In genomic region chr15:77817434-77817833, GRCh38 we compare ENCODE assay signal across 24 cellular contexts.
"Had no signal": no experiment of that assay in that cellular context is flagged by ENCODE, and none has a peak within 500 bp of the region (broad histone marks: within the 10 kb centered on the region; RNA-seq: fewer than 3 reads in every experiment).

No MANE protein-coding gene starts in this region.

- ATAC-seq: activated CD8-positive, alpha-beta memory T cell treated with anti-CD3 and anti-CD28 coated beads, Interleukin-2, amount 10 ng/mL, durations not matched to agents 7 days and 5 days; activated T-helper 17 cell treated with anti-CD3 and anti-CD28 coated beads, Interleukin-2, amount 50 U/mL, for 72 hours; body of pancreas; esophagus mucosa; gastrocnemius medialis; heart left ventricle; left lung; stimulated activated naive CD8-positive, alpha-beta T cell treated with anti-CD3 and anti-CD28 coated beads, Interleukin-15, Interleukin-2, amounts not matched to agents 100 U/mL and 50 U/mL, for 24 hours had no signal

- H3K36me3 ChIP-seq: gastrocnemius medialis, heart left ventricle, left lung, right atrium auricular region, tibial artery, uterus had no signal

- H3K9me3 Mint-ChIP-seq: activated B cell treated with CpG ODN at 0.5 μM for 24 hours; activated CD4-positive, alpha-beta memory T cell treated with anti-CD3 and anti-CD28 coated beads, Interleukin-2, amount 10 ng/mL, durations not matched to agents 7 days and 5 days; activated naive CD8-positive, alpha-beta T cell treated with anti-CD3 and anti-CD28 coated beads, Interleukin-2, amount 10 ng/mL, durations not matched to agents 7 days and 5 days; activated T-helper 17 cell treated with anti-CD3 and anti-CD28 coated beads, Interleukin-2, amount 50 U/mL, for 72 hours had no signal

- H3K4me1 ChIP-seq: gastrocnemius medialis had no signal

- H3K27ac ChIP-seq: body of pancreas, coronary artery, gastrocnemius medialis, heart left ventricle, left lung, right atrium auricular region, tibial artery, uterus had no signal

- H3K9me3 ChIP-seq: body of pancreas, gastrocnemius medialis, heart left ventricle, left lung, right atrium auricular region, tibial artery, uterus had no signal

- H3K4me1 Mint-ChIP-seq: activated naive CD8-positive, alpha-beta T cell treated with anti-CD3 and anti-CD28 coated beads, Interleukin-2, amount 10 ng/mL, durations not matched to agents 7 days and 5 days; activated T-helper 17 cell treated with anti-CD3 and anti-CD28 coated beads, Interleukin-2, amount 50 U/mL, for 72 hours had no signal

- DNase-seq: activated B cell treated with CpG ODN at 0.5 μM for 24 hours; activated CD4-positive, alpha-beta memory T cell treated with anti-CD3 and anti-CD28 coated beads, Interleukin-2, amount 10 ng/mL, durations not matched to agents 7 days and 5 days; activated CD4-positive, alpha-beta T cell treated with anti-CD3 and anti-CD28 coated beads for 48 hours; activated CD8-positive, alpha-beta memory T cell treated with anti-CD3 and anti-CD28 coated beads, Interleukin-2, amount 10 ng/mL, durations not matched to agents 7 days and 5 days; activated naive CD4-positive, alpha-beta T cell; activated naive CD8-positive, alpha-beta T cell treated with anti-CD3 and anti-CD28 coated beads, Interleukin-2, amount 10 ng/mL, durations not matched to agents 7 days and 5 days; activated T-cell treated with anti-CD3 and anti-CD28 coated beads, Interleukin-2, amount 50 U/mL, for 1 hour; body of pancreas; central memory CD4-positive, alpha-beta T cell; effector CD4-positive, alpha-beta T cell; gastrocnemius medialis; heart left ventricle; kidney; left lung; nucleus accumbens; stimulated activated CD4-positive, alpha-beta T cell treated with anti-CD3 and anti-CD28 coated beads, Interleukin-2, amount 100 ng/mL, for 24 hours; stimulated activated naive CD8-positive, alpha-beta T cell treated with anti-CD3 and anti-CD28 coated beads, Interleukin-15, Interleukin-2, amounts not matched to agents 100 U/mL and 50 U/mL, for 24 hours; SW 1271; tibial artery; uterus had no signal

- H3K27ac Mint-ChIP-seq: activated B cell treated with CpG ODN at 0.5 μM for 24 hours; activated CD4-positive, alpha-beta memory T cell treated with anti-CD3 and anti-CD28 coated beads, Interleukin-2, amount 10 ng/mL, durations not matched to agents 7 days and 5 days; activated CD8-positive, alpha-beta memory T cell treated with anti-CD3 and anti-CD28 coated beads, Interleukin-2, amount 10 ng/mL, durations not matched to agents 7 days and 5 days; activated naive CD8-positive, alpha-beta T cell treated with anti-CD3 and anti-CD28 coated beads, Interleukin-2, amount 10 ng/mL, durations not matched to agents 7 days and 5 days; activated T-helper 17 cell treated with anti-CD3 and anti-CD28 coated beads, Interleukin-2, amount 50 U/mL, for 72 hours had no signal

- H3K4me3 Mint-ChIP-seq: activated B cell treated with CpG ODN at 0.5 μM for 24 hours; activated CD4-positive, alpha-beta memory T cell treated with anti-CD3 and anti-CD28 coated beads, Interleukin-2, amount 10 ng/mL, durations not matched to agents 7 days and 5 days; activated CD8-positive, alpha-beta memory T cell treated with anti-CD3 and anti-CD28 coated beads, Interleukin-2, amount 10 ng/mL, durations not matched to agents 7 days and 5 days; activated naive CD8-positive, alpha-beta T cell treated with anti-CD3 and anti-CD28 coated beads, Interleukin-2, amount 10 ng/mL, durations not matched to agents 7 days and 5 days; activated T-helper 17 cell treated with anti-CD3 and anti-CD28 coated beads, Interleukin-2, amount 50 U/mL, for 72 hours had no signal

- H3K36me3 Mint-ChIP-seq: activated CD8-positive, alpha-beta memory T cell treated with anti-CD3 and anti-CD28 coated beads, Interleukin-2, amount 10 ng/mL, durations not matched to agents 7 days and 5 days; activated naive CD8-positive, alpha-beta T cell treated with anti-CD3 and anti-CD28 coated beads, Interleukin-2, amount 10 ng/mL, durations not matched to agents 7 days and 5 days had no signal

- H3K4me3 ChIP-seq: body of pancreas, coronary artery, gastrocnemius medialis, heart left ventricle, left lung, right atrium auricular region, tibial artery, uterus had no signal
